9 cellular contexts compared by ENCODE assay signal in genomic region chr4:128565565-128566186, GRCh38.
DNase-seq lines count a peak whose midpoint lies in the region; ATAC-seq and TF ChIP-seq lines count a peak whose summit lies in the region.
"Had no signal": no experiment of that assay in that cellular context is flagged by ENCODE, and none has a peak within 500 bp of the region (broad histone marks: within the 10 kb centered on the region; RNA-seq: fewer than 3 reads in every experiment).

No MANE protein-coding gene starts in this region.

- H4K20me1 ChIP-seq in OCI-LY1 (ENCODE audit: insufficient read depth, low read length) (no peaks in the 10 kb centered on the region), neural progenitor cell (ENCODE audit: low read depth) (no peaks in the 10 kb centered on the region)

- DNase-seq in D341Med (ENCODE audit: low spot score), result peak; percentile 55
- DNase-seq in epithelial cell of proximal tubule (ENCODE audit: low read depth), result no peak
- DNase-seq in neural progenitor cell (ENCODE audit: low spot score), result peak; percentile 79
- DNase-seq in NCI-H2196 (lab: John Stamatoyannopoulos, UW; ENCODE audit: unreplicated experiment), result no peak
- DNase-seq in CD8-positive, alpha-beta memory T cell, result no peak
- no peak for DNase-seq in vagina (ENCODE audit: extremely low spot score in 2 of 2)

- H2AFZ ChIP-seq in OCI-LY1 (ENCODE audit: low read length) (no peak overlapping the region), neural progenitor cell (replicated peaks) (no peak overlapping the region)

- H3K9me3 Mint-ChIP-seq in neural progenitor cell, result no peaks in the 10 kb centered on the region
- H3K9me3 Mint-ChIP-seq in CD8-positive, alpha-beta memory T cell, result no peaks in the 10 kb centered on the region

- POLR2A ChIA-PET in CD8-positive, alpha-beta memory T cell (lab: Charles Lee), result no interaction called here

- TF ChIP-seq POLR2A in vagina (IDR thresholded peaks at IDR 0.05), result no peak

- H3K4me2 ChIP-seq in OCI-LY1 (ENCODE audit: low read length), result no peak overlapping the region
- H3K4me2 ChIP-seq in neural progenitor cell, result no peak overlapping the region

- ATAC-seq in GM21723 (IDR thresholded peaks at IDR 0.05; ENCODE audit: unreplicated experiment), result peak; percentile 56

- intact Hi-C loops in vagina (cut with DNase I), result no loop called here

- H3K9me3 ChIP-seq in OCI-LY1 (ENCODE audit: low read length) (no peaks in the 10 kb centered on the region), neural progenitor cell (ENCODE audit: low read depth) (no peaks in the 10 kb centered on the region), vagina (no peaks in the 10 kb centered on the region)
- no peaks in the 10 kb centered on the region for H3K9me3 ChIP-seq in CD8-positive, alpha-beta memory T cell (ENCODE audit: low read length)
- H3K9me3 ChIP-seq: SJSA1 had no signal

- H3K36me3 Mint-ChIP-seq in neural progenitor cell, result no peaks in the 10 kb centered on the region
- H3K36me3 Mint-ChIP-seq in CD8-positive, alpha-beta memory T cell, result no peaks in the 10 kb centered on the region

- H3K27me3 Mint-ChIP-seq in neural progenitor cell (ENCODE audit: insufficient read depth, low read depth), result peaks cover 2% of the 10 kb centered on the region
- peaks cover 16 to 34% of the 10 kb centered on the region in 2 donors for H3K27me3 Mint-ChIP-seq in CD8-positive, alpha-beta memory T cell

- H3K27ac ChIP-seq in OCI-LY1 (ENCODE audit: low read depth, low read length, poor library complexity, severe bottlenecking), result no peak overlapping the region
- no peak overlapping the region for H3K27ac ChIP-seq in neural progenitor cell
- H3K27ac ChIP-seq in CD8-positive, alpha-beta memory T cell (ENCODE audit: low read depth, low read length), result no peak overlapping the region
- no peak overlapping the region for H3K27ac ChIP-seq in vagina
- H3K27ac ChIP-seq: SJSA1 had no signal

- H3K79me2 ChIP-seq in OCI-LY1 (ENCODE audit: insufficient read depth, low read length), result no peaks in the 10 kb centered on the region
- no peaks in the 10 kb centered on the region for H3K79me2 ChIP-seq in neural progenitor cell (ENCODE audit: low read depth)

- H3K36me3 ChIP-seq in OCI-LY1 (ENCODE audit: insufficient read depth, low read length) (no peaks in the 10 kb centered on the region), neural progenitor cell (no peaks in the 10 kb centered on the region), vagina (no peaks in the 10 kb centered on the region)
- no peaks in the 10 kb centered on the region for H3K36me3 ChIP-seq in CD8-positive, alpha-beta memory T cell (ENCODE audit: insufficient read depth, low read length)
- H3K36me3 ChIP-seq: SJSA1 had no signal

- CTCF ChIA-PET in CD8-positive, alpha-beta memory T cell (lab: Charles Lee), result interaction anchor here (1.3 kb wide), 1 partner anchor 11 kb away, joined by 3 read pairs; no protein-coding TSS in a partner anchor

- H3K9me2 ChIP-seq in OCI-LY1 (ENCODE audit: low read depth, low read length), result no peaks in the 10 kb centered on the region

- TF ChIP-seq CTCF in OCI-LY1 (IDR thresholded peaks at IDR 0.05; ENCODE audit: low read length), result peak; percentile 47
- TF ChIP-seq CTCF in epithelial cell of proximal tubule (conservative IDR thresholded peaks at IDR 0.05; ENCODE audit: low read depth, low read length), result peak; percentile 77
- TF ChIP-seq CTCF in neural progenitor cell (IDR thresholded peaks at IDR 0.05), result peak; percentile 75
- no peak for TF ChIP-seq CTCF in vagina (IDR thresholded peaks at IDR 0.05)

- H3F3A ChIP-seq in OCI-LY1 (ENCODE audit: insufficient read depth, low read length) (no peaks in the 10 kb centered on the region), neural progenitor cell (ENCODE audit: low read depth) (peaks cover 2% of the 10 kb centered on the region)

- peaks cover 11% of the 10 kb centered on the region for H3K4me1 Mint-ChIP-seq in neural progenitor cell
- H3K4me1 Mint-ChIP-seq in CD8-positive, alpha-beta memory T cell, result no peaks in the 10 kb centered on the region

- no peak overlapping the region for H3K9ac ChIP-seq in OCI-LY1 (ENCODE audit: low read length)
- no peak overlapping the region for H3K9ac ChIP-seq in neural progenitor cell

- no peak overlapping the region for H3K4me3 Mint-ChIP-seq in neural progenitor cell
- no peak overlapping the region for H3K4me3 Mint-ChIP-seq in CD8-positive, alpha-beta memory T cell

- H3K4me1 ChIP-seq in OCI-LY1 (ENCODE audit: insufficient read depth, low read length, severe bottlenecking) (no peaks in the 10 kb centered on the region), neural progenitor cell (peaks cover 14% of the 10 kb centered on the region), vagina (peaks cover 26% of the 10 kb centered on the region)
- H3K4me1 ChIP-seq in CD8-positive, alpha-beta memory T cell (ENCODE audit: insufficient read depth, low read length), result no peaks in the 10 kb centered on the region

- H3K27me3 ChIP-seq in OCI-LY1 (ENCODE audit: insufficient read depth, low read length), result no peaks in the 10 kb centered on the region; the same call in 1 of the 2 replicates
- no peaks in the 10 kb centered on the region for H3K27me3 ChIP-seq in neural progenitor cell
- no peaks in the 10 kb centered on the region for H3K27me3 ChIP-seq in CD8-positive, alpha-beta memory T cell (ENCODE audit: insufficient read depth, low read length, poor library complexity, severe bottlenecking)
- H3K27me3 ChIP-seq in vagina, result no peaks in the 10 kb centered on the region
- H3K27me3 ChIP-seq: SJSA1 had no signal

- H3K4me3 ChIP-seq in OCI-LY1 (ENCODE audit: low read depth, low read length, poor library complexity, severe bottlenecking) (no peak overlapping the region), epithelial cell of proximal tubule (ENCODE audit: low read depth, low read length) (no peak overlapping the region), neural progenitor cell (no peak overlapping the region), vagina (no peak overlapping the region)
- no peak overlapping the region for H3K4me3 ChIP-seq in CD8-positive, alpha-beta memory T cell (ENCODE audit: low read length)
- H3K4me3 ChIP-seq: SJSA1 had no signal

- peak overlapping the region; percentile 15 for H3K27ac Mint-ChIP-seq in neural progenitor cell
- H3K27ac Mint-ChIP-seq in CD8-positive, alpha-beta memory T cell, result no peak overlapping the region

Comparison
In these comparisons a context has a peak if more than half of its experiments do, and no peak if none do; other contexts are left out.
1. DNase-seq: peak in D341Med (single experiment) and neural progenitor cell (single experiment); none in epithelial cell of proximal tubule (single experiment), NCI-H2196 (single experiment), CD8-positive, alpha-beta memory T cell (0 of 5) and vagina (0 of 2).
2. CTCF ChIP-seq: peak in OCI-LY1 (single experiment), epithelial cell of proximal tubule (single experiment) and neural progenitor cell (single experiment); none in vagina (0 of 3).